In genomic region chr1:29752141-29752540, GRCh38 we compare ENCODE assay signal across 1 cellular context.
A peak's percentile ranks its signal among the peaks of the same experiment; 100 is the strongest.
TF ChIP-seq lines count a peak whose summit lies in the region.

No MANE protein-coding gene starts in this region.

TF ChIP-seq in H1, 55 proteins besides CTCF, POLR2A, EP300 and RAD21:
- TF ChIP-seq TEAD4 (IDR thresholded peaks at IDR 0.05; ENCODE audit: low read depth, low read length) (peak; percentile 74; the same call in 1 of the 2 replicates), SIN3A (conservative IDR thresholded peaks at IDR 0.05 in 1 of 2, IDR thresholded peaks at IDR 0.05 in 1 of 2; ENCODE audit: low read depth in 1 of 2, low read length in 2 of 2) (0 out of 4 replicates have a peak, but pooled peaks of 1 of the 2 experiments have one; percentile 42), NANOG (IDR thresholded peaks at IDR 0.05; ENCODE audit: insufficient read depth, low read depth, low read length, poor library complexity, severe bottlenecking) (no peak), TAF1 (IDR thresholded peaks at IDR 0.05; ENCODE audit: low read depth, low read length) (no peak), YY1 (IDR thresholded peaks at IDR 0.05; ENCODE audit: low read depth, low read length) (no peak), MAFK (IDR thresholded peaks at IDR 0.05; ENCODE audit: low read depth, low read length) (no peak), SP4 (IDR thresholded peaks at IDR 0.05; ENCODE audit: low read length) (no peak), TCF12 (IDR thresholded peaks at IDR 0.05; ENCODE audit: low read depth, low read length) (no peak), ZNF274 (IDR thresholded peaks at IDR 0.05; ENCODE audit: borderline replicate concordance, extremely low read depth, low read length) (no peak), SIX5 (IDR thresholded peaks at IDR 0.05; ENCODE audit: low read depth, low read length) (no peak), GABPA (IDR thresholded peaks at IDR 0.05; ENCODE audit: borderline replicate concordance, insufficient read depth, low read length) (no peak), TBP (IDR thresholded peaks at IDR 0.05; ENCODE audit: low read depth, low read length) (no peak), RBBP5 (IDR thresholded peaks at IDR 0.05; ENCODE audit: borderline replicate concordance, low read depth, low read length) (no peak), HDAC6 (IDR thresholded peaks at IDR 0.05; ENCODE audit: low read depth, low read length) (no peak), SUZ12 (IDR thresholded peaks at IDR 0.05; ENCODE audit: low read length) (no peak)
